ENCODE assay signal across 17 cellular contexts in the genomic region with DNA sequence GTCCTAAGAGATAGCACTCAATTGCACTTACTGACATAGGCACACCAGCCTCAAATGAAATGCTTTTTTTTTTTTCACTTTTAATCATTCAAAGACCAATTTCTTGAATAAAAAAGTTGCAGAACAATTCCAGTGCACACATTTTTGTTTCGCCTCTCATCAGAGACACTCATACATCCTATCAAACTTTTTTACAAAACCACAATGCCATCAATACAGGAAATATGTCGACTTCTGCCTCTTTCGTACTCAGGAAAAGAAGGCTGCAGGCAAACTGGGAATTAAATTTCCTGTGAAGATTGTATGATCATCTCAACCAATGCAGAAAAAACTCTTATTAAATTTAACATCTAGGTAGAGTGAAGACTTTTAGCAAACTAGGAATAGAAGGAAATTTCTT.
A peak's percentile ranks its signal among the peaks of the same experiment; 100 is the strongest.
DNase-seq lines count a peak whose midpoint lies in the region; ATAC-seq, FAIRE-seq and TF ChIP-seq lines count a peak whose summit lies in the region.
"Had no signal": no experiment of that assay in that cellular context is flagged by ENCODE, and none has a peak within 500 bp of the region (broad histone marks: within the 10 kb centered on the region; RNA-seq: fewer than 3 reads in every experiment).

No MANE protein-coding gene starts in this region.

- CTCF ChIA-PET in mammary epithelial cell (lab: Charles Lee; ENCODE audit: low non-redundant PET), result no interaction called here
- CTCF ChIA-PET in MCF 10A (lab: Yijun Ruan, JAX), result no interaction called here
- CTCF ChIA-PET in PC-3 (lab: Charles Lee), result no interaction called here
- CTCF ChIA-PET in OCI-LY7 (lab: Charles Lee; ENCODE audit: unreplicated experiment), result no interaction called here

- dilution Hi-C loops in mammary epithelial cell (cut with HindIII; ENCODE audit: low sequenced_read_pairs), result no loop called here

- BruUV-seq in mammary epithelial cell (replicated peaks; lab: Mats Ljungman, UMichigan), result no TSS peak
- BruUV-seq in MCF 10A (replicated peaks; lab: Mats Ljungman, UMichigan), result no TSS peak
- BruUV-seq in PC-3 (replicated peaks; lab: Mats Ljungman, UMichigan), result no TSS peak
- BruUV-seq in OCI-LY7 (replicated peaks; lab: Mats Ljungman, UMichigan), result no TSS peak

- in situ Hi-C loops in mammary epithelial cell (cut with MboI; ENCODE audit: low sequenced_read_pairs in 2 of 2), result no loop called here

- WGBS in mammary epithelial cell (ENCODE audit: low coverage, missing lambda C conversion rate), result 40% methylated on average over 3 of the region's 3 CpGs

- no peaks in the 10 kb centered on the region for H3K27me3 ChIP-seq in mammary epithelial cell (ENCODE audit: insufficient read depth, low read length)
- no peaks in the 10 kb centered on the region for H3K27me3 ChIP-seq in PC-3 (ENCODE audit: low read length)
- no peaks in the 10 kb centered on the region for H3K27me3 ChIP-seq in astrocyte (ENCODE audit: insufficient read depth, low read length)

- no peak for FAIRE-seq in astrocyte (lab: Jason Lieb, UNC)
- FAIRE-seq: G401.6, GM12892, GM19239, K562 had no signal

- no peak overlapping the region for H2AFZ ChIP-seq in mammary epithelial cell (ENCODE audit: low read depth, low read length)
- H2AFZ ChIP-seq in PC-3 (ENCODE audit: low read length), result peak overlapping the region; percentile 24; the same call in 1 of the 2 replicates
- H2AFZ ChIP-seq in astrocyte (ENCODE audit: low read depth, low read length), result no peak overlapping the region
- no peak overlapping the region for H2AFZ ChIP-seq in OCI-LY7 (ENCODE audit: low read length)

- H3K4me3 ChIP-seq in mammary epithelial cell (replicated peaks in 1 of 3; ENCODE audit: insufficient read depth in 1 of 3, low read depth in 2 of 3, low read length in 3 of 3) (no peak overlapping the region), PC-3 (ENCODE audit: low read length) (peak overlapping the region; percentile 49), astrocyte (ENCODE audit: insufficient read depth, low read depth, low read length) (no peak overlapping the region), OCI-LY7 (ENCODE audit: low read depth, low read length, poor library complexity, severe bottlenecking) (no peak overlapping the region)
- H3K4me3 ChIP-seq: HAP-1, K562 had no signal

- TF ChIP-seq CTCF in mammary epithelial cell (conservative IDR thresholded peaks at IDR 0.05 in 1 of 2, IDR thresholded peaks at IDR 0.05 in 1 of 2; ENCODE audit: extremely low read depth in 1 of 2, insufficient read depth in 1 of 2, low read depth in 1 of 2, low read length in 2 of 2) (no peak), MCF 10A (IDR thresholded peaks at IDR 0.05; ENCODE audit: unreplicated experiment) (no peak), PC-3 (conservative IDR thresholded peaks at IDR 0.05; ENCODE audit: low read depth, low read length) (no peak), astrocyte (IDR thresholded peaks at IDR 0.05; ENCODE audit: insufficient read depth, low read depth, low read length) (no peak), OCI-LY7 (conservative IDR thresholded peaks at IDR 0.05; ENCODE audit: low read length) (no peak)

- H3K4me3 Mint-ChIP-seq in MCF 10A (ENCODE audit: unreplicated experiment), result no peak overlapping the region
- H3K4me3 Mint-ChIP-seq in astrocyte (ENCODE audit: unreplicated experiment), result no peak overlapping the region
- H3K4me3 Mint-ChIP-seq: CD4-positive, alpha-beta memory T cell had no signal

- H3K27me3 Mint-ChIP-seq in MCF 10A (ENCODE audit: insufficient read depth, unreplicated experiment) (no peaks in the 10 kb centered on the region), astrocyte (ENCODE audit: low read depth, unreplicated experiment) (no peaks in the 10 kb centered on the region)

- H3K4me1 ChIP-seq in mammary epithelial cell (ENCODE audit: insufficient read depth, low read length) (peaks cover 10% of the 10 kb centered on the region), PC-3 (ENCODE audit: insufficient read depth, low read length) (peaks cover 35% of the 10 kb centered on the region), astrocyte (ENCODE audit: insufficient read depth, low read length) (no peaks in the 10 kb centered on the region), OCI-LY7 (ENCODE audit: insufficient read depth, low read length, poor library complexity, severe bottlenecking) (no peaks in the 10 kb centered on the region)
- H3K4me1 ChIP-seq: HAP-1 had no signal

- H3K27ac Mint-ChIP-seq in MCF 10A (ENCODE audit: low read depth, unreplicated experiment) (no peak overlapping the region), astrocyte (ENCODE audit: unreplicated experiment) (no peak overlapping the region)
- H3K27ac Mint-ChIP-seq: CD4-positive, alpha-beta memory T cell had no signal

- no peak for ATAC-seq in PC-3
- ATAC-seq: K562 had no signal

- H4K20me1 ChIP-seq in mammary epithelial cell (ENCODE audit: insufficient read depth, low read length), result no peaks in the 10 kb centered on the region
- H4K20me1 ChIP-seq in PC-3 (ENCODE audit: low read length), result no peaks in the 10 kb centered on the region
- no peaks in the 10 kb centered on the region for H4K20me1 ChIP-seq in astrocyte (ENCODE audit: insufficient read depth, low read length)
- no peaks in the 10 kb centered on the region for H4K20me1 ChIP-seq in OCI-LY7 (ENCODE audit: insufficient read depth, low read length)

- H3K9me3 ChIP-seq in mammary epithelial cell (replicated peaks; ENCODE audit: insufficient read depth, low read length) (no peaks in the 10 kb centered on the region), PC-3 (ENCODE audit: low read length) (no peaks in the 10 kb centered on the region), astrocyte (ENCODE audit: insufficient read depth, low read depth, low read length) (no peaks in the 10 kb centered on the region), OCI-LY7 (ENCODE audit: low read length) (no peaks in the 10 kb centered on the region)
- H3K9me3 ChIP-seq: HAP-1 had no signal

- no peaks in the 10 kb centered on the region for H3K4me1 Mint-ChIP-seq in MCF 10A (ENCODE audit: insufficient read depth, unreplicated experiment)
- H3K4me1 Mint-ChIP-seq in astrocyte (ENCODE audit: low read depth, unreplicated experiment), result no peaks in the 10 kb centered on the region
- H3K4me1 Mint-ChIP-seq: CD4-positive, alpha-beta memory T cell had no signal

- POLR2A ChIA-PET in MCF 10A (lab: Yijun Ruan, JAX) (no interaction called here), PC-3 (lab: Charles Lee; ENCODE audit: unreplicated experiment) (no interaction called here), OCI-LY7 (lab: Charles Lee) (no interaction called here)

- intact Hi-C loops in mammary epithelial cell (cut with micrococcal nuclease), result no loop called here
- intact Hi-C loops in MCF 10A (cut with micrococcal nuclease), result no loop called here
- intact Hi-C loops in PC-3 (cut with micrococcal nuclease), result no loop called here
- intact Hi-C loops in OCI-LY7 (cut with micrococcal nuclease; ENCODE audit: unreplicated experiment), result no loop called here

- H3K9ac ChIP-seq in mammary epithelial cell (ENCODE audit: insufficient read depth, low read length) (no peak overlapping the region), PC-3 (ENCODE audit: low read length) (peak overlapping the region; percentile 10; the same call in 1 of the 2 replicates), astrocyte (ENCODE audit: low read length) (no peak overlapping the region)

- H3F3A ChIP-seq in PC-3 (ENCODE audit: low read length, unreplicated experiment), result no peaks in the 10 kb centered on the region

- H3K79me2 ChIP-seq in mammary epithelial cell (ENCODE audit: insufficient read depth, low read length) (no peaks in the 10 kb centered on the region), PC-3 (ENCODE audit: low read length) (no peaks in the 10 kb centered on the region), astrocyte (ENCODE audit: insufficient read depth, low read length) (no peaks in the 10 kb centered on the region), OCI-LY7 (ENCODE audit: insufficient read depth, low read depth, low read length) (no peaks in the 10 kb centered on the region)

- H3K27ac ChIP-seq in mammary epithelial cell (ENCODE audit: insufficient read depth, low read depth, low read length), result no peak overlapping the region
- H3K27ac ChIP-seq in PC-3 (ENCODE audit: low read length), result peak overlapping the region; percentile 78
- no peak overlapping the region for H3K27ac ChIP-seq in astrocyte (ENCODE audit: low read depth, low read length)
- H3K27ac ChIP-seq in OCI-LY7 (ENCODE audit: low read depth, low read length, poor library complexity, severe bottlenecking), result no peak overlapping the region
- H3K27ac ChIP-seq: 22Rv1, C4-2B had no signal

- H3K9me2 ChIP-seq in PC-3 (replicated peaks; ENCODE audit: low read length) (no peaks in the 10 kb centered on the region), OCI-LY7 (ENCODE audit: insufficient read depth, low read length) (0 out of 2 replicates have a peak, but pooled peaks cover 3% of the 10 kb centered on the region)

- H3K36me3 Mint-ChIP-seq in MCF 10A (ENCODE audit: insufficient read depth, unreplicated experiment) (no peaks in the 10 kb centered on the region), astrocyte (ENCODE audit: low read depth, unreplicated experiment) (no peaks in the 10 kb centered on the region)
- H3K36me3 Mint-ChIP-seq: CD4-positive, alpha-beta memory T cell had no signal

- H3K36me3 ChIP-seq in mammary epithelial cell (ENCODE audit: insufficient read depth, low read length), result no peaks in the 10 kb centered on the region
- H3K36me3 ChIP-seq in PC-3 (ENCODE audit: low read depth, low read length), result no peaks in the 10 kb centered on the region
- no peaks in the 10 kb centered on the region for H3K36me3 ChIP-seq in astrocyte (ENCODE audit: insufficient read depth, low read length)
- H3K36me3 ChIP-seq in OCI-LY7 (ENCODE audit: insufficient read depth, low read length), result no peaks in the 10 kb centered on the region
- H3K36me3 ChIP-seq: HAP-1 had no signal

- DNase-seq in mammary epithelial cell (no peak), MCF 10A (ENCODE audit: unreplicated experiment) (no peak), PC-3 (peak; percentile 46), astrocyte (ENCODE audit: low read depth) (peak; percentile 8), OCI-LY7 (ENCODE audit: low spot score) (no peak), GDM1 (lab: John Stamatoyannopoulos, UW) (no peak)
- no peak for DNase-seq in activated naive CD4-positive, alpha-beta T cell treated with Interleukin-2 at 50 U/mL for 16 hours
- DNase-seq: CD4-positive, alpha-beta memory T cell; DMS79; GOT3 had no signal

- H3K4me2 ChIP-seq in mammary epithelial cell (ENCODE audit: insufficient read depth, low read depth, low read length) (peak overlapping the region; percentile 28), PC-3 (ENCODE audit: low read length) (peak overlapping the region; percentile 81), astrocyte (ENCODE audit: low read length) (peak overlapping the region; percentile 22), OCI-LY7 (ENCODE audit: low read length) (no peak overlapping the region)

- H3K9me3 Mint-ChIP-seq in MCF 10A (ENCODE audit: unreplicated experiment) (no peaks in the 10 kb centered on the region), astrocyte (ENCODE audit: unreplicated experiment) (no peaks in the 10 kb centered on the region)

Comparison
In these comparisons a context has a peak if more than half of its experiments do, and no peak if none do; other contexts are left out.
1. DNase-seq: peak in PC-3 (single experiment) and astrocyte (single experiment); none in mammary epithelial cell (single experiment), MCF 10A (single experiment), activated naive CD4-positive, alpha-beta T cell treated with Interleukin-2 at 50 U/mL for 16 hours (single experiment), OCI-LY7 (single experiment) and GDM1 (single experiment).